ENCODE assay signal across 8 cellular contexts in genomic region chr3:156449712-156450574, GRCh38.
DNase-seq lines count a peak whose midpoint lies in the region; ATAC-seq and TF ChIP-seq lines count a peak whose summit lies in the region.

No MANE protein-coding gene starts in this region.

- H3K4me3 ChIP-seq in fibroblast of pulmonary artery (replicated peaks; ENCODE audit: low read depth, low read length) (no peak overlapping the region), retinal pigment epithelial cell (ENCODE audit: low read length) (no peak overlapping the region)

- DNase-seq in AG09319 (ENCODE audit: extremely low read depth, low read depth) (no peak), RPMI7951 (ENCODE audit: low read depth) (peak; percentile 50), fibroblast of pulmonary artery (ENCODE audit: low read depth) (peak; percentile 62), retinal pigment epithelial cell (ENCODE audit: low read depth) (no peak), NCI-H128 (lab: John Stamatoyannopoulos, UW; ENCODE audit: unreplicated experiment) (no peak)
- DNase-seq in activated T-cell treated with anti-CD3 and anti-CD28 coated beads, Interleukin-2, amount 50 U/mL, for 24 hours: no peak

- no peaks in the 10 kb centered on the region for H3K36me3 Mint-ChIP-seq in activated T-cell treated with anti-CD3 and anti-CD28 coated beads, Interleukin-2, amount 50 U/mL, for 24 hours (ENCODE audit: low read depth)

- peak; percentile 65 for TF ChIP-seq CTCF in AG09319 (IDR thresholded peaks at IDR 0.05; ENCODE audit: low read depth, low read length)
- TF ChIP-seq CTCF in fibroblast of pulmonary artery (IDR thresholded peaks at IDR 0.05; ENCODE audit: low read length, missing control alignments): peak; percentile 75
- peak; percentile 83 for TF ChIP-seq CTCF in retinal pigment epithelial cell (conservative IDR thresholded peaks at IDR 0.05; ENCODE audit: low read depth, low read length)

- no peak overlapping the region for H3K4me3 Mint-ChIP-seq in activated T-cell treated with anti-CD3 and anti-CD28 coated beads, Interleukin-2, amount 50 U/mL, for 24 hours

- H3K9me3 Mint-ChIP-seq in activated T-cell treated with anti-CD3 and anti-CD28 coated beads, Interleukin-2, amount 50 U/mL, for 24 hours: no peaks in the 10 kb centered on the region

- ATAC-seq in GM18502 (IDR thresholded peaks at IDR 0.05; ENCODE audit: poor library complexity, unreplicated experiment) (peak; percentile 55), HG03469 (IDR thresholded peaks at IDR 0.05; ENCODE audit: unreplicated experiment) (peak; percentile 49)

- peaks cover 6% of the 10 kb centered on the region for H3K27me3 Mint-ChIP-seq in activated T-cell treated with anti-CD3 and anti-CD28 coated beads, Interleukin-2, amount 50 U/mL, for 24 hours

- H3K4me1 Mint-ChIP-seq in activated T-cell treated with anti-CD3 and anti-CD28 coated beads, Interleukin-2, amount 50 U/mL, for 24 hours (ENCODE audit: low read depth): no peaks in the 10 kb centered on the region

- no peak overlapping the region for H3K27ac Mint-ChIP-seq in activated T-cell treated with anti-CD3 and anti-CD28 coated beads, Interleukin-2, amount 50 U/mL, for 24 hours

Comparison
In these comparisons a context has a peak if more than half of its experiments do, and no peak if none do; other contexts are left out.
1. DNase-seq: peak in RPMI7951 (single experiment) and fibroblast of pulmonary artery (single experiment); none in AG09319 (single experiment), retinal pigment epithelial cell (single experiment), NCI-H128 (single experiment) and activated T-cell treated with anti-CD3 and anti-CD28 coated beads, Interleukin-2, amount 50 U/mL, for 24 hours (single experiment).
2. Peak in every context shown above with its lines, with median percentiles within 50 percentile points of each other: CTCF ChIP-seq.